In genomic region chr6:136226027-136226673, GRCh38 we compare ENCODE assay signal across 8 cellular contexts. TPM values are rescaled to one million over a fixed set of nuclear protein-coding genes. Genes with fewer than 3 reads are reported as not detected.
DNase-seq lines count a peak whose midpoint lies in the region; ATAC-seq and TF ChIP-seq lines count a peak whose summit lies in the region.

No MANE protein-coding gene starts in this region.

- peaks cover 6% of the 10 kb centered on the region for H3K36me3 ChIP-seq in endodermal cell (ENCODE audit: control insufficient read depth, insufficient read depth, low read length)
- no peaks in the 10 kb centered on the region for H3K36me3 ChIP-seq in muscle layer of duodenum (ENCODE audit: control insufficient read depth in 1 of 2, insufficient read depth in 2 of 2, low read length in 2 of 2)

- DNase-seq in AG08395 (ENCODE audit: low spot score) (peak; percentile 67), NCI-H774 (lab: John Stamatoyannopoulos, UW) (peak; percentile 65), endodermal cell (peak; percentile 79)
- peak; percentile 80 for DNase-seq in activated CD8-positive, alpha-beta memory T cell treated with anti-CD3 and anti-CD28 coated beads for 24 hours
- DNase-seq in stimulated activated naive CD8-positive, alpha-beta T cell treated with anti-CD3 and anti-CD28 coated beads, Interleukin-15, amount 100 ng/mL, for 72 hours: peak; percentile 52 to 54

- no peak overlapping the region for H3K4me3 Mint-ChIP-seq in endodermal cell
- H3K4me3 Mint-ChIP-seq in stimulated activated naive CD8-positive, alpha-beta T cell treated with anti-CD3 and anti-CD28 coated beads, Interleukin-15, amount 100 ng/mL, for 72 hours: peak overlapping the region; percentile 16 to 50

- H3K9me3 ChIP-seq in endodermal cell (ENCODE audit: control insufficient read depth, low read length): no peaks in the 10 kb centered on the region
- no peaks in the 10 kb centered on the region for H3K9me3 ChIP-seq in muscle layer of duodenum (ENCODE audit: control insufficient read depth in 1 of 2, low read length in 2 of 2)

- H3K9me3 Mint-ChIP-seq in endodermal cell: no peaks in the 10 kb centered on the region
- peaks cover 0 to 5% of the 10 kb centered on the region in 2 donors for H3K9me3 Mint-ChIP-seq in stimulated activated naive CD8-positive, alpha-beta T cell treated with anti-CD3 and anti-CD28 coated beads, Interleukin-15, amount 100 ng/mL, for 72 hours

- H3K27me3 Mint-ChIP-seq in endodermal cell (ENCODE audit: insufficient read depth): no peaks in the 10 kb centered on the region
- H3K27me3 Mint-ChIP-seq in stimulated activated naive CD8-positive, alpha-beta T cell treated with anti-CD3 and anti-CD28 coated beads, Interleukin-15, amount 100 ng/mL, for 72 hours: no peaks in the 10 kb centered on the region

- no peaks in the 10 kb centered on the region for H3K4me1 Mint-ChIP-seq in endodermal cell
- H3K4me1 Mint-ChIP-seq in stimulated activated naive CD8-positive, alpha-beta T cell treated with anti-CD3 and anti-CD28 coated beads, Interleukin-15, amount 100 ng/mL, for 72 hours: peaks cover 14% of the 10 kb centered on the region

- H3K4me1 ChIP-seq in endodermal cell (ENCODE audit: control insufficient read depth, insufficient read depth, low read length) (no peaks in the 10 kb centered on the region), muscle layer of duodenum (ENCODE audit: control insufficient read depth in 1 of 2, insufficient read depth in 2 of 2, low read length in 2 of 2) (peaks cover 0 to 3% of the 10 kb centered on the region in 2 donors)

- H3K27ac ChIP-seq in endodermal cell (ENCODE audit: low read depth, low read length): no peak overlapping the region
- H3K27ac ChIP-seq in muscle layer of duodenum (ENCODE audit: low read length): peak overlapping the region; percentile 42

- no peak overlapping the region for H3K27ac Mint-ChIP-seq in endodermal cell
- H3K27ac Mint-ChIP-seq in stimulated activated naive CD8-positive, alpha-beta T cell treated with anti-CD3 and anti-CD28 coated beads, Interleukin-15, amount 100 ng/mL, for 72 hours: peak overlapping the region in 1 of 2 donors; percentile 85

- H3K4me3 ChIP-seq in endodermal cell (ENCODE audit: low read length) (no peak overlapping the region), muscle layer of duodenum (ENCODE audit: low read depth in 1 of 2, low read length in 2 of 2) (peak overlapping the region; percentile 39 to 48)

- H3K36me3 Mint-ChIP-seq in endodermal cell (ENCODE audit: low read depth): peaks cover 8% of the 10 kb centered on the region

- no peak overlapping the region for H3K9ac ChIP-seq in endodermal cell (ENCODE audit: extremely low read depth, low read length, poor library complexity, severe bottlenecking)

- H3K27me3 ChIP-seq in endodermal cell (ENCODE audit: control insufficient read depth, insufficient read depth, low read length, poor library complexity, severe bottlenecking) (no peaks in the 10 kb centered on the region), muscle layer of duodenum (ENCODE audit: low read depth, low read length) (no peaks in the 10 kb centered on the region)

- WGBS in endodermal cell (ENCODE audit: insufficient coverage in 1 of 2, insufficient read length in 1 of 2), 2 experiments: 44 to 55% methylated on average over 9 to 12 of the region's 12 CpGs

- TF ChIP-seq CTCF in endodermal cell (conservative IDR thresholded peaks at IDR 0.05): peak; percentile 100

- ATAC-seq in GM18858 (IDR thresholded peaks at IDR 0.05; ENCODE audit: unreplicated experiment) (peak; percentile 59), HG03196 (IDR thresholded peaks at IDR 0.05; ENCODE audit: unreplicated experiment) (peak; percentile 76)
- peak; percentile 79 for ATAC-seq in stimulated activated naive CD8-positive, alpha-beta T cell treated with anti-CD3 and anti-CD28 coated beads, Interleukin-15, amount 100 ng/mL, for 72 hours

RNA-seq across cellular contexts. Expression of gene MTFR2, which starts 24.0 kb away (rescaled TPM):
- 1 to 10 TPM; 4.0 to 6.3 TPM for total RNA-seq in endodermal cell
- 8.2 TPM for polyA plus RNA-seq in endodermal cell (2013, experiment 1 of 2)
- 8.4 TPM for polyA plus RNA-seq in endodermal cell (2013, experiment 2 of 2)
